ENCODE assay signal across 8 cellular contexts in the genomic region with DNA sequence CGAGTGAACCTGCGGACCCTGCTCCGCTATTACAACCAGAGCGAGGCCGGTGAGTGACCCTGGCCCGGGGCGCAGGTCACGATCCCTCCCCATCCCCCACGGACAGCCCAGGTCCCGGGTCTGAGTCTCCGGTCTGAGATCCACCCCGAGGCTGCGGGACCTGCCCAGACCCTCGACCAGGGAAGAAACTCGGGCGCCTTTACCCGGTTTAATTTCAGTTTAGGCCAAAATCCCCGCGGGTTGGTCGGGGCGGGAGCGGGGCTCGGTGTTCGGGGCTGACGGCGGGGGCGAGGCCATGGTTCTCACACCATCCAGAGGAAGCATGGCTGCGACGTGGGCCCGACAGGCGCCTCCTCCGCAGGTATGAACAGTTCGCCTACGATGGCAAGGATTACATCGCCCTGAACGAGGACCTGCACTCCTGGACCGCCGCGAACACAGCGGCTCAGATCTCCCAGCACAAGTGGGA. TPM values are rescaled to one million over a fixed set of nuclear protein-coding genes. Genes with fewer than 3 reads are reported as not detected.
A peak's percentile ranks its signal among the peaks of the same experiment; 100 is the strongest.
DNase-seq lines count a peak whose midpoint lies in the region; ATAC-seq, FAIRE-seq and TF ChIP-seq lines count a peak whose summit lies in the region.

No MANE protein-coding gene starts in this region.

- H3K4me3 ChIP-seq in AG10803 (ENCODE audit: low read length) (peak overlapping the region; percentile 82), endothelial cell of umbilical vein (replicated peaks in 1 of 3; ENCODE audit: insufficient read depth in 1 of 3, low read depth in 1 of 3, low read length in 3 of 3) (peak overlapping the region; percentile 47 to 71 (median 63))

- peak; percentile 31 for FAIRE-seq in endothelial cell of umbilical vein (lab: Jason Lieb, UNC)

- ATAC-seq in HG02759 (IDR thresholded peaks at IDR 0.05; ENCODE audit: unreplicated experiment), result peak; percentile 34
- ATAC-seq in natural killer cell treated with Interleukin-12 subunit alpha and Interleukin-12 subunit beta and Interleukin-15 and Interleukin-18, amount 100 ng/mL, for 72 hours, result peak; percentile 37 to 38

- peaks cover 2% of the 10 kb centered on the region for H3K4me1 ChIP-seq in endothelial cell of umbilical vein (ENCODE audit: control insufficient read depth, extremely low read depth, insufficient read depth, low read length)

- peak overlapping the region; percentile 93 for H2AFZ ChIP-seq in endothelial cell of umbilical vein (ENCODE audit: low read depth, low read length)

- H3K9me3 ChIP-seq in endothelial cell of umbilical vein (replicated peaks; ENCODE audit: control insufficient read depth, insufficient read depth, low read length), result no peaks in the 10 kb centered on the region

- no peaks in the 10 kb centered on the region for H3K79me2 ChIP-seq in endothelial cell of umbilical vein (ENCODE audit: control insufficient read depth, insufficient read depth, low read length)

- TF ChIP-seq CTCF in AG10803 (conservative IDR thresholded peaks at IDR 0.05; ENCODE audit: low read length) (no peak), endothelial cell of umbilical vein (IDR thresholded peaks at IDR 0.05; ENCODE audit: extremely low read depth in 1 of 2, insufficient read depth in 1 of 2, low read depth in 1 of 2, low read length in 2 of 2) (no peak), type B pancreatic cell (conservative IDR thresholded peaks at IDR 0.05) (no peak)

- H3K4me1 Mint-ChIP-seq in natural killer cell treated with Interleukin-12 subunit alpha and Interleukin-12 subunit beta and Interleukin-15 and Interleukin-18, amount 100 ng/mL, for 72 hours (ENCODE audit: low read depth in 2 of 2), result peaks cover 19 to 40% of the 10 kb centered on the region in 2 donors
- H3K4me1 Mint-ChIP-seq in type B pancreatic cell (ENCODE audit: unreplicated experiment), result peaks cover 10% of the 10 kb centered on the region

- intact Hi-C loops in endothelial cell of umbilical vein (cut with micrococcal nuclease), result no loop called here

- H3K9me3 Mint-ChIP-seq in natural killer cell treated with Interleukin-12 subunit alpha and Interleukin-12 subunit beta and Interleukin-15 and Interleukin-18, amount 100 ng/mL, for 72 hours, result no peaks in the 10 kb centered on the region
- H3K9me3 Mint-ChIP-seq in type B pancreatic cell, result no peaks in the 10 kb centered on the region

- no peaks in the 10 kb centered on the region for H3K36me3 ChIP-seq in endothelial cell of umbilical vein (ENCODE audit: control insufficient read depth in 2 of 2, extremely low read depth in 1 of 2, insufficient read depth in 2 of 2, low read length in 2 of 2)

- peak overlapping the region; percentile 35 for H3K9ac ChIP-seq in endothelial cell of umbilical vein (replicated peaks; ENCODE audit: extremely low read depth, insufficient read depth, low read length)

- H3K27me3 Mint-ChIP-seq in natural killer cell treated with Interleukin-12 subunit alpha and Interleukin-12 subunit beta and Interleukin-15 and Interleukin-18, amount 100 ng/mL, for 72 hours, result peaks cover 0 to 12% of the 10 kb centered on the region in 2 donors
- peaks cover 33% of the 10 kb centered on the region for H3K27me3 Mint-ChIP-seq in type B pancreatic cell

- CTCF ChIA-PET in endothelial cell of umbilical vein (lab: Charles Lee), result no interaction called here

- DNase-seq in AG10803 (ENCODE audit: low read depth), result no peak
- DNase-seq in activated CD4-positive, alpha-beta T cell treated with anti-CD3 and anti-CD28 coated beads for 4 hours, result peak; percentile 51 to 66
- no peak for DNase-seq in endothelial cell of umbilical vein (ENCODE audit: low read depth, low spot score)
- peak; percentile 60 for DNase-seq in natural killer cell treated with Interleukin-12 subunit alpha and Interleukin-12 subunit beta and Interleukin-15 and Interleukin-18, amount 100 ng/mL, for 72 hours (ENCODE audit: low spot score)
- DNase-seq in type B pancreatic cell (ENCODE audit: extremely low spot score, unreplicated experiment), result no peak
- DNase-seq in NCI-H2196 (lab: John Stamatoyannopoulos, UW; ENCODE audit: unreplicated experiment), result no peak
- no peak for DNase-seq in NCI-H446 (lab: John Stamatoyannopoulos, UW)

- no peak for TF ChIP-seq POLR2A in endothelial cell of umbilical vein (IDR thresholded peaks at IDR 0.05; ENCODE audit: low read depth, low read length)

- H3K9me1 ChIP-seq in endothelial cell of umbilical vein (replicated peaks; ENCODE audit: control insufficient read depth, extremely low read depth, insufficient read depth, low read length), result no peaks in the 10 kb centered on the region

- no peak overlapping the region for H3K27ac ChIP-seq in endothelial cell of umbilical vein (ENCODE audit: insufficient read depth, low read depth, low read length)

- dilution Hi-C loops in endothelial cell of umbilical vein (cut with MboI; ENCODE audit: extremely low pct_ligation_motif_present, low sequenced_read_pairs), result no loop called here

- POLR2A ChIA-PET in endothelial cell of umbilical vein (lab: Charles Lee), result no interaction called here

- no TSS peak for BruUV-seq in endothelial cell of umbilical vein (replicated peaks; lab: Mats Ljungman, UMichigan)

- H3K4me2 ChIP-seq in endothelial cell of umbilical vein (ENCODE audit: insufficient read depth, low read length), result peak overlapping the region; percentile 69

- no peaks in the 10 kb centered on the region for H4K20me1 ChIP-seq in endothelial cell of umbilical vein (replicated peaks; ENCODE audit: control insufficient read depth, extremely low read depth, insufficient read depth, low read length)

- peak overlapping the region; percentile 22 to 86 for H3K27ac Mint-ChIP-seq in natural killer cell treated with Interleukin-12 subunit alpha and Interleukin-12 subunit beta and Interleukin-15 and Interleukin-18, amount 100 ng/mL, for 72 hours
- H3K27ac Mint-ChIP-seq in type B pancreatic cell, result no peak overlapping the region

- peaks cover 12% of the 10 kb centered on the region for H3K36me3 Mint-ChIP-seq in natural killer cell treated with Interleukin-12 subunit alpha and Interleukin-12 subunit beta and Interleukin-15 and Interleukin-18, amount 100 ng/mL, for 72 hours
- peaks cover 4% of the 10 kb centered on the region for H3K36me3 Mint-ChIP-seq in type B pancreatic cell

- peak overlapping the region; percentile 71 for H3K4me3 Mint-ChIP-seq in natural killer cell treated with Interleukin-12 subunit alpha and Interleukin-12 subunit beta and Interleukin-15 and Interleukin-18, amount 100 ng/mL, for 72 hours
- peak overlapping the region; percentile 92 for H3K4me3 Mint-ChIP-seq in type B pancreatic cell

- peaks cover 6 to 27% of the 10 kb centered on the region in 2 experiments for H3K27me3 ChIP-seq in endothelial cell of umbilical vein (ENCODE audit: control insufficient read depth in 2 of 2, insufficient read depth in 2 of 2, low read length in 2 of 2)

TF ChIP-seq in endothelial cell of umbilical vein, 7 proteins besides CTCF, POLR2A, EP300 and RAD21:
- TF ChIP-seq MYC (IDR thresholded peaks at IDR 0.05; ENCODE audit: low read depth, low read length) (no peak), JUN (IDR thresholded peaks at IDR 0.05; ENCODE audit: borderline replicate concordance, insufficient read depth, insufficient read length, low read depth) (no peak), FOS (IDR thresholded peaks at IDR 0.05; ENCODE audit: borderline replicate concordance, insufficient read depth, low read length) (no peak), POLR2AphosphoS5 (IDR thresholded peaks at IDR 0.05; ENCODE audit: insufficient read depth, low read depth, low read length) (no peak), EZH2 (IDR thresholded peaks at IDR 0.05; ENCODE audit: borderline replicate concordance, low read depth, low read length, severe bottlenecking) (no peak), GATA2 (IDR thresholded peaks at IDR 0.05; ENCODE audit: insufficient read depth, insufficient read length, low read depth, low read length) (no peak)
- TF ChIP-seq, protein P1, sequence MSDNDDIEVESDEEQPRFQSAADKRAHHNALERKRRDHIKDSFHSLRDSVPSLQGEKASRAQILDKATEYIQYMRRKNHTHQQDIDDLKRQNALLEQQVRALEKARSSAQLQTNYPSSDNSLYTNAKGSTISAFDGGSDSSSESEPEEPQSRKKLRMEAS (IDR thresholded peaks at IDR 0.05; ENCODE audit: insufficient read depth, insufficient read length), result no peak

RNA-seq across cellular contexts. Expression of a gene that starts 46.9 kb away (rescaled TPM):
- total RNA-seq in endothelial cell of umbilical vein (34.5 and 35.0 TPM in 2 replicates), type B pancreatic cell (ENCODE audit: low replicate concordance) (46.3 and 76.5 TPM in 2 replicates)
- polyA plus RNA-seq in endothelial cell of umbilical vein, result 30.4 and 30.9 TPM in 2 replicates
- polyA plus RNA-seq in endothelial cell of umbilical vein (2011; cell fraction: cytosol; rRNA removed), result 30.8 and 32.8 TPM in 2 replicates
- 39.2 and 48.7 TPM in 2 replicates for polyA plus RNA-seq in endothelial cell of umbilical vein (2011; cell fraction: nucleus; rRNA removed)
- 24.7 and 32.2 TPM in 2 replicates for polyA plus RNA-seq in endothelial cell of umbilical vein (2012)
- polyA minus RNA-seq in endothelial cell of umbilical vein, result 34.4 and 39.9 TPM in 2 replicates
- polyA minus RNA-seq in endothelial cell of umbilical vein (2011; cell fraction: cytosol; rRNA and poly(A)+ RNA removed), result 12.8 TPM
- 18.9 and 26.5 TPM in 2 replicates for polyA minus RNA-seq in endothelial cell of umbilical vein (2011; cell fraction: nucleus; rRNA and poly(A)+ RNA removed)
- 10 to 100 TPM; 87.5 to 92.0 TPM for total RNA-seq in natural killer cell treated with Interleukin-12 subunit alpha and Interleukin-12 subunit beta and Interleukin-15 and Interleukin-18, amount 100 ng/mL, for 72 hours

Comparison
In these comparisons a context has a peak if more than half of its experiments do, and no peak if none do; other contexts are left out.
1. DNase-seq: peak in activated CD4-positive, alpha-beta T cell treated with anti-CD3 and anti-CD28 coated beads for 4 hours (2 of 2) and natural killer cell treated with Interleukin-12 subunit alpha and Interleukin-12 subunit beta and Interleukin-15 and Interleukin-18, amount 100 ng/mL, for 72 hours (single experiment); none in AG10803 (single experiment), endothelial cell of umbilical vein (single experiment), type B pancreatic cell (single experiment), NCI-H2196 (single experiment) and NCI-H446 (0 of 2).